Comparison of ENCODE assay signal across 1 cellular context in the genomic region with DNA sequence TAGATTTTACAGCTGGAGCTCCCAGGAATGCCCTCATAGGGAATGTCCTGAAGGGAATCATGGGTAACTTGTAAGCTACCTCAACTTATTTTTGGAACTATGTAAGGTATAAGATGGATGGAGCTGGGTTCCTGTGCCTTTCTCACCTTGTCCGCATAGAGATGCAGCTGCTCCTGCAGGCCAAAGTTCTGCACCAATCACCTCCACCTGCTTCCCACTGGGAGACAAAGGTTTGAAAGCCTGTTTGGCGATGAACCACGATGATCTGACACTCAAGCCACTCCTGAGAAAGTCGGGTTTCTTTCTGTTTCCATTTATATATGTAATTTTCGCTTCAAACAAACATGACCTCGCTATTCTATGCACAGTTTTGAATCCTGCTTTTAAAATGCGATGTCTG.
A peak's percentile ranks its signal among the peaks of the same experiment; 100 is the strongest.
TF ChIP-seq lines count a peak whose summit lies in the region.

No MANE protein-coding gene starts in this region.

TF ChIP-seq in HepG2, 621 proteins besides CTCF, POLR2A, EP300 and RAD21:
- peak; percentile 29 for TF ChIP-seq ZNF781 (CRISPR knock-in tag; IDR thresholded peaks at IDR 0.05; ENCODE audit: borderline replicate concordance, not compliant biosample characterization)
- TF ChIP-seq, protein P1, sequence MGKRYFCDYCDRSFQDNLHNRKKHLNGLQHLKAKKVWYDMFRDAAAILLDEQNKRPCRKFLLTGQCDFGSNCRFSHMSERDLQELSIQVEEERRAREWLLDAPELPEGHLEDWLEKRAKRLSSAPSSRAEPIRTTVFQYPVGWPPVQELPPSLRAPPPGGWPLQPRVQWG (CRISPR knock-in tag; IDR thresholded peaks at IDR 0.05; ENCODE audit: borderline replicate concordance, low read depth): no peak
